ENCODE assay signal across 13 cellular contexts in the genomic region with DNA sequence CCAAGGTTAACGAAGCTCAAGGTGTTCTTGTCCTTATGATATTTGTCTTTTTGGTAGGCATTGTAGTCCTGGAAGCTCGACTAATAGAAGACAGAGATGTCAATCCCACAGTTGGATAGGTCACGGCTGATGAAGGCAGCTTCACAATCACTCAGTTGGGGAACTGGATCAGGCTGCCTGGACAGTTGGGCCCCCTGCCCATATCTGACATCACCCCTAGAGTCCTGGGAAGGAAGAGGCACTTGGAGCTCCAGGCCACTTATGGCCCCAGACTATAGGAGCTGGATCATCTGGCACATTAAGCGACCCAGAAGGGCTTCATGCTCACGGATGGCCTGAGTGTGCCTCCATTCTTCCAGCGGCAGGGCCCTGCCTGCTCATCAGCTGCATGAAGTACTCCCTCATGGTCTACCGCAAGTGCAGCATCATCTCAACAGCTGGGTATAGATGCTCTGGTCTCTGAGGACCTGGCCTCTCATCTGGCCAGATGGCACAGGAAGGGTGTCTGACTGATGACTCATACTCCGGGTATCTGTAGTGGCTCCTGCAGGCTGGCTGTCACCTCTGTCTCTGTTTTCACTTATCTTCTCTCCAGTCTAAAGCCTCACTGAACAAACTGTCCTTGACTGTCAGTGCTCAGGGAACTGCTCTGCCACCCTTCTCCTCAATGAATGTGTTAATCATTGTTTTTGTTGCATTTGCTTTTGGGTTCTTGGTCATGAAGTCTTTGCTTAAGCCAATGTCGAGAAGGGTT. TPM values are rescaled to one million over a fixed set of nuclear protein-coding genes. Genes with fewer than 3 reads are reported as not detected.
DNase-seq lines count a peak whose midpoint lies in the region; ATAC-seq lines count a peak whose summit lies in the region.
"Had no signal": no experiment of that assay in that cellular context is flagged by ENCODE, and none has a peak within 500 bp of the region (broad histone marks: within the 10 kb centered on the region; RNA-seq: fewer than 3 reads in every experiment).

No MANE protein-coding gene starts in this region.

- H3K4me1 ChIP-seq in SJCRH30 (no peaks in the 10 kb centered on the region), trophoblast cell (ENCODE audit: control insufficient read depth in 1 of 2, insufficient read depth in 2 of 2, low read length in 2 of 2) (peaks cover 5 to 9% of the 10 kb centered on the region in 2 experiments)
- H3K4me1 ChIP-seq: spleen had no signal

- no peak overlapping the region for H3K27ac Mint-ChIP-seq in activated T-cell treated with anti-CD3 and anti-CD28 coated beads, Interleukin-2, amount 50 U/mL, for 72 hours
- no peak overlapping the region for H3K27ac Mint-ChIP-seq in activated naive CD4-positive, alpha-beta T cell treated with anti-CD3 and anti-CD28 coated beads for 36 hours
- H3K27ac Mint-ChIP-seq: activated T-helper 1 cell treated with anti-CD3 and anti-CD28 coated beads, Interleukin-12 subunit alpha, Interleukin-12 subunit beta, Interleukin-2, Interleukin-4 antibody, amounts not matched to agents 30 ng/mL and 10 ng/mL and 1 ng/mL, durations not matched to agents 14 hours and 24 hours and 36 hours had no signal

- H3K79me2 ChIP-seq in trophoblast cell (ENCODE audit: control insufficient read depth, insufficient read depth, low read length, poor library complexity) = no peaks in the 10 kb centered on the region

- no peaks in the 10 kb centered on the region for H3K9me3 Mint-ChIP-seq in activated T-cell treated with anti-CD3 and anti-CD28 coated beads, Interleukin-2, amount 50 U/mL, for 72 hours
- no peaks in the 10 kb centered on the region for H3K9me3 Mint-ChIP-seq in activated naive CD4-positive, alpha-beta T cell treated with anti-CD3 and anti-CD28 coated beads for 36 hours
- H3K9me3 Mint-ChIP-seq: activated T-helper 1 cell treated with anti-CD3 and anti-CD28 coated beads, Interleukin-12 subunit alpha, Interleukin-12 subunit beta, Interleukin-2, Interleukin-4 antibody, amounts not matched to agents 30 ng/mL and 10 ng/mL and 1 ng/mL, durations not matched to agents 14 hours and 24 hours and 36 hours had no signal

- H3K9me3 ChIP-seq in SJCRH30 (replicated peaks) = no peaks in the 10 kb centered on the region
- no peaks in the 10 kb centered on the region for H3K9me3 ChIP-seq in trophoblast cell (ENCODE audit: insufficient read depth, low read depth, low read length)
- H3K9me3 ChIP-seq: spleen had no signal

- H3K18ac ChIP-seq in trophoblast cell (ENCODE audit: low read length) = no peak overlapping the region

- no peaks in the 10 kb centered on the region for H3K27me3 Mint-ChIP-seq in activated T-cell treated with anti-CD3 and anti-CD28 coated beads, Interleukin-2, amount 50 U/mL, for 72 hours (ENCODE audit: low read depth)
- H3K27me3 Mint-ChIP-seq in activated naive CD4-positive, alpha-beta T cell treated with anti-CD3 and anti-CD28 coated beads for 36 hours (ENCODE audit: low read depth) = peaks cover 19% of the 10 kb centered on the region

- CTCF ChIA-PET in activated naive CD4-positive, alpha-beta T cell treated with anti-CD3 and anti-CD28 coated beads for 36 hours (lab: Charles Lee) = no interaction called here

- H2BK120ac ChIP-seq in trophoblast cell (ENCODE audit: insufficient read depth, low read length, poor library complexity) = no peak overlapping the region

- H3K4me1 Mint-ChIP-seq in activated T-cell treated with anti-CD3 and anti-CD28 coated beads, Interleukin-2, amount 50 U/mL, for 72 hours (ENCODE audit: low read depth) = no peaks in the 10 kb centered on the region
- no peaks in the 10 kb centered on the region for H3K4me1 Mint-ChIP-seq in activated naive CD4-positive, alpha-beta T cell treated with anti-CD3 and anti-CD28 coated beads for 36 hours (ENCODE audit: low read depth)

- H2AFZ ChIP-seq in trophoblast cell (ENCODE audit: insufficient read depth, low read length, poor library complexity) = no peak overlapping the region

- no peak overlapping the region for H3K4me2 ChIP-seq in trophoblast cell (ENCODE audit: low read length)

- peaks cover 2% of the 10 kb centered on the region for H3K79me1 ChIP-seq in trophoblast cell (ENCODE audit: low read length)

- intact Hi-C loops in activated naive CD4-positive, alpha-beta T cell treated with anti-CD3 and anti-CD28 coated beads for 36 hours (cut with micrococcal nuclease) = no loop called here

- no peaks in the 10 kb centered on the region for H3K36me3 Mint-ChIP-seq in activated T-cell treated with anti-CD3 and anti-CD28 coated beads, Interleukin-2, amount 50 U/mL, for 72 hours (ENCODE audit: insufficient read depth in 2 of 2)
- H3K36me3 Mint-ChIP-seq in activated naive CD4-positive, alpha-beta T cell treated with anti-CD3 and anti-CD28 coated beads for 36 hours (ENCODE audit: low read depth) = no peaks in the 10 kb centered on the region

- H3K27me3 ChIP-seq in SJCRH30 = no peaks in the 10 kb centered on the region
- H3K27me3 ChIP-seq in trophoblast cell (ENCODE audit: insufficient read depth, low read length) = no peaks in the 10 kb centered on the region

- H3K4me3 ChIP-seq in SJCRH30 = no peak overlapping the region
- no peak overlapping the region for H3K4me3 ChIP-seq in trophoblast cell (ENCODE audit: low read depth, low read length)
- H3K4me3 ChIP-seq: SK-N-MC, spleen had no signal

- no peak overlapping the region for H3K14ac ChIP-seq in trophoblast cell (ENCODE audit: low read length)

- no peak overlapping the region for H3K4me3 Mint-ChIP-seq in activated T-cell treated with anti-CD3 and anti-CD28 coated beads, Interleukin-2, amount 50 U/mL, for 72 hours
- no peak overlapping the region for H3K4me3 Mint-ChIP-seq in activated naive CD4-positive, alpha-beta T cell treated with anti-CD3 and anti-CD28 coated beads for 36 hours
- H3K4me3 Mint-ChIP-seq: activated T-helper 1 cell treated with anti-CD3 and anti-CD28 coated beads, Interleukin-12 subunit alpha, Interleukin-12 subunit beta, Interleukin-2, Interleukin-4 antibody, amounts not matched to agents 30 ng/mL and 10 ng/mL and 1 ng/mL, durations not matched to agents 14 hours and 24 hours and 36 hours had no signal

- no peak overlapping the region for H4K8ac ChIP-seq in trophoblast cell (ENCODE audit: low read depth, low read length)

- DNase-seq in activated T-cell treated with anti-CD3 and anti-CD28 coated beads, Interleukin-2, amount 50 U/mL, for 72 hours = no peak
- DNase-seq in activated T-cell treated with anti-CD3 and anti-CD28 coated beads for 4 hours (no peak), SJCRH30 (peak; percentile 16 to 29), trophoblast cell (peak; percentile 59 to 78), DMS114 treated with DMSO at 0.1 percent for 48 hours (lab: John Stamatoyannopoulos, UW; ENCODE audit: unreplicated experiment) (no peak)
- no peak for DNase-seq in activated naive CD4-positive, alpha-beta T cell treated with anti-CD3 and anti-CD28 coated beads for 36 hours
- no peak for DNase-seq in activated CD4-positive, alpha-beta T cell treated with anti-CD3 and anti-CD28 coated beads for 48 hours
- DNase-seq: spleen had no signal

- WGBS in trophoblast cell (ENCODE audit: extremely low coverage, insufficient coverage, insufficient read length) = no CpG with 5 or more reads among the region's 9 CpGs

- H2BK12ac ChIP-seq in trophoblast cell (ENCODE audit: low read length) = no peak overlapping the region

- H4K12ac ChIP-seq in trophoblast cell (ENCODE audit: low read depth, low read length) = no peak overlapping the region

- no peak overlapping the region for H4K91ac ChIP-seq in trophoblast cell (ENCODE audit: low read depth, low read length)

- no peak overlapping the region for H3K27ac ChIP-seq in SJCRH30
- H3K27ac ChIP-seq in trophoblast cell (ENCODE audit: low read depth, low read length) = no peak overlapping the region
- H3K27ac ChIP-seq: SK-N-MC, spleen had no signal

- H3K9ac ChIP-seq in trophoblast cell (ENCODE audit: low read length) = no peak overlapping the region

- H3K4ac ChIP-seq in trophoblast cell (ENCODE audit: low read depth, low read length) = no peak overlapping the region

- H3K23ac ChIP-seq in trophoblast cell (ENCODE audit: low read length) = no peak overlapping the region

- H3K36me3 ChIP-seq in SJCRH30 = no peaks in the 10 kb centered on the region
- no peaks in the 10 kb centered on the region for H3K36me3 ChIP-seq in trophoblast cell (ENCODE audit: control insufficient read depth in 1 of 2, insufficient read depth in 2 of 2, low read length in 2 of 2)
- H3K36me3 ChIP-seq: spleen had no signal

- ATAC-seq in activated T-cell treated with anti-CD3 and anti-CD28 coated beads, Interleukin-2, amount 50 U/mL, for 72 hours (replicated peaks in 1 of 2) = peak; percentile 44 to 57
- ATAC-seq in HG03432 (IDR thresholded peaks at IDR 0.05; ENCODE audit: unreplicated experiment) = peak; percentile 95

- no peak overlapping the region for H2AK5ac ChIP-seq in trophoblast cell (ENCODE audit: low read length)

- no peak overlapping the region for H2BK5ac ChIP-seq in trophoblast cell (ENCODE audit: low read depth, low read length, poor library complexity)

RNA-seq across cellular contexts. Expression of a gene that starts 29.2 kb away (rescaled TPM):
- total RNA-seq in activated T-cell treated with anti-CD3 and anti-CD28 coated beads, Interleukin-2, amount 50 U/mL, for 72 hours = 100 to 1,000 TPM; 127 to 154 TPM
- total RNA-seq in SJCRH30 (2014; rRNA removed; shearing (Covaris generic)) = 50.2 and 52.1 TPM in 2 replicates
- polyA plus RNA-seq in trophoblast cell (2013) = 177 and 189 TPM in 2 replicates
- 100 to 1,000 TPM; 116 to 121 TPM for total RNA-seq in activated naive CD4-positive, alpha-beta T cell treated with anti-CD3 and anti-CD28 coated beads for 36 hours

RNA-seq across cellular contexts. Expression of a gene that starts 47.4 kb away (rescaled TPM):
- total RNA-seq in activated T-cell treated with anti-CD3 and anti-CD28 coated beads, Interleukin-2, amount 50 U/mL, for 72 hours = under 1 TPM; 0.25 to 0.31 TPM
- 0.16 TPM in 1 of 2 replicates, not detected in the other for total RNA-seq in SJCRH30 (2014; rRNA removed; shearing (Covaris generic))
- 0.10 and 0.12 TPM in 2 replicates for polyA plus RNA-seq in trophoblast cell (2013)
- total RNA-seq in activated naive CD4-positive, alpha-beta T cell treated with anti-CD3 and anti-CD28 coated beads for 36 hours = under 1 TPM; 0.25 to 0.26 TPM
- total RNA-seq: spleen, subcutaneous adipose tissue had no signal
- polyA plus RNA-seq: liver, spleen had no signal

RNA-seq across cellular contexts. Expression of a gene that starts 47.4 kb away (rescaled TPM):
- 10 to 100 TPM; 41.9 to 43.6 TPM for total RNA-seq in activated T-cell treated with anti-CD3 and anti-CD28 coated beads, Interleukin-2, amount 50 U/mL, for 72 hours
- 17.8 and 21.3 TPM in 2 replicates for total RNA-seq in SJCRH30 (2014; rRNA removed; shearing (Covaris generic))
- polyA plus RNA-seq in trophoblast cell (2013) = 24.7 and 25.6 TPM in 2 replicates
- 10 to 100 TPM; 33.8 to 38.5 TPM for total RNA-seq in activated naive CD4-positive, alpha-beta T cell treated with anti-CD3 and anti-CD28 coated beads for 36 hours

Comparison
In these comparisons a context has a peak if more than half of its experiments do, and no peak if none do; other contexts are left out.
1. DNase-seq: peak in SJCRH30 (2 of 2) and trophoblast cell (2 of 2); none in activated T-cell treated with anti-CD3 and anti-CD28 coated beads, Interleukin-2, amount 50 U/mL, for 72 hours (0 of 2), activated T-cell treated with anti-CD3 and anti-CD28 coated beads for 4 hours (single experiment), DMS114 treated with DMSO at 0.1 percent for 48 hours (single experiment), activated naive CD4-positive, alpha-beta T cell treated with anti-CD3 and anti-CD28 coated beads for 36 hours (single experiment) and activated CD4-positive, alpha-beta T cell treated with anti-CD3 and anti-CD28 coated beads for 48 hours (single experiment).